In genomic region chr1:14468751-14469150, GRCh38 we compare ENCODE assay signal across 1 cellular context.
TF ChIP-seq lines count a peak whose summit lies in the region.

No MANE protein-coding gene starts in this region.

TF ChIP-seq in H1, 55 proteins besides CTCF, POLR2A, EP300 and RAD21 (continued from another document):
- TF ChIP-seq, protein P1, sequence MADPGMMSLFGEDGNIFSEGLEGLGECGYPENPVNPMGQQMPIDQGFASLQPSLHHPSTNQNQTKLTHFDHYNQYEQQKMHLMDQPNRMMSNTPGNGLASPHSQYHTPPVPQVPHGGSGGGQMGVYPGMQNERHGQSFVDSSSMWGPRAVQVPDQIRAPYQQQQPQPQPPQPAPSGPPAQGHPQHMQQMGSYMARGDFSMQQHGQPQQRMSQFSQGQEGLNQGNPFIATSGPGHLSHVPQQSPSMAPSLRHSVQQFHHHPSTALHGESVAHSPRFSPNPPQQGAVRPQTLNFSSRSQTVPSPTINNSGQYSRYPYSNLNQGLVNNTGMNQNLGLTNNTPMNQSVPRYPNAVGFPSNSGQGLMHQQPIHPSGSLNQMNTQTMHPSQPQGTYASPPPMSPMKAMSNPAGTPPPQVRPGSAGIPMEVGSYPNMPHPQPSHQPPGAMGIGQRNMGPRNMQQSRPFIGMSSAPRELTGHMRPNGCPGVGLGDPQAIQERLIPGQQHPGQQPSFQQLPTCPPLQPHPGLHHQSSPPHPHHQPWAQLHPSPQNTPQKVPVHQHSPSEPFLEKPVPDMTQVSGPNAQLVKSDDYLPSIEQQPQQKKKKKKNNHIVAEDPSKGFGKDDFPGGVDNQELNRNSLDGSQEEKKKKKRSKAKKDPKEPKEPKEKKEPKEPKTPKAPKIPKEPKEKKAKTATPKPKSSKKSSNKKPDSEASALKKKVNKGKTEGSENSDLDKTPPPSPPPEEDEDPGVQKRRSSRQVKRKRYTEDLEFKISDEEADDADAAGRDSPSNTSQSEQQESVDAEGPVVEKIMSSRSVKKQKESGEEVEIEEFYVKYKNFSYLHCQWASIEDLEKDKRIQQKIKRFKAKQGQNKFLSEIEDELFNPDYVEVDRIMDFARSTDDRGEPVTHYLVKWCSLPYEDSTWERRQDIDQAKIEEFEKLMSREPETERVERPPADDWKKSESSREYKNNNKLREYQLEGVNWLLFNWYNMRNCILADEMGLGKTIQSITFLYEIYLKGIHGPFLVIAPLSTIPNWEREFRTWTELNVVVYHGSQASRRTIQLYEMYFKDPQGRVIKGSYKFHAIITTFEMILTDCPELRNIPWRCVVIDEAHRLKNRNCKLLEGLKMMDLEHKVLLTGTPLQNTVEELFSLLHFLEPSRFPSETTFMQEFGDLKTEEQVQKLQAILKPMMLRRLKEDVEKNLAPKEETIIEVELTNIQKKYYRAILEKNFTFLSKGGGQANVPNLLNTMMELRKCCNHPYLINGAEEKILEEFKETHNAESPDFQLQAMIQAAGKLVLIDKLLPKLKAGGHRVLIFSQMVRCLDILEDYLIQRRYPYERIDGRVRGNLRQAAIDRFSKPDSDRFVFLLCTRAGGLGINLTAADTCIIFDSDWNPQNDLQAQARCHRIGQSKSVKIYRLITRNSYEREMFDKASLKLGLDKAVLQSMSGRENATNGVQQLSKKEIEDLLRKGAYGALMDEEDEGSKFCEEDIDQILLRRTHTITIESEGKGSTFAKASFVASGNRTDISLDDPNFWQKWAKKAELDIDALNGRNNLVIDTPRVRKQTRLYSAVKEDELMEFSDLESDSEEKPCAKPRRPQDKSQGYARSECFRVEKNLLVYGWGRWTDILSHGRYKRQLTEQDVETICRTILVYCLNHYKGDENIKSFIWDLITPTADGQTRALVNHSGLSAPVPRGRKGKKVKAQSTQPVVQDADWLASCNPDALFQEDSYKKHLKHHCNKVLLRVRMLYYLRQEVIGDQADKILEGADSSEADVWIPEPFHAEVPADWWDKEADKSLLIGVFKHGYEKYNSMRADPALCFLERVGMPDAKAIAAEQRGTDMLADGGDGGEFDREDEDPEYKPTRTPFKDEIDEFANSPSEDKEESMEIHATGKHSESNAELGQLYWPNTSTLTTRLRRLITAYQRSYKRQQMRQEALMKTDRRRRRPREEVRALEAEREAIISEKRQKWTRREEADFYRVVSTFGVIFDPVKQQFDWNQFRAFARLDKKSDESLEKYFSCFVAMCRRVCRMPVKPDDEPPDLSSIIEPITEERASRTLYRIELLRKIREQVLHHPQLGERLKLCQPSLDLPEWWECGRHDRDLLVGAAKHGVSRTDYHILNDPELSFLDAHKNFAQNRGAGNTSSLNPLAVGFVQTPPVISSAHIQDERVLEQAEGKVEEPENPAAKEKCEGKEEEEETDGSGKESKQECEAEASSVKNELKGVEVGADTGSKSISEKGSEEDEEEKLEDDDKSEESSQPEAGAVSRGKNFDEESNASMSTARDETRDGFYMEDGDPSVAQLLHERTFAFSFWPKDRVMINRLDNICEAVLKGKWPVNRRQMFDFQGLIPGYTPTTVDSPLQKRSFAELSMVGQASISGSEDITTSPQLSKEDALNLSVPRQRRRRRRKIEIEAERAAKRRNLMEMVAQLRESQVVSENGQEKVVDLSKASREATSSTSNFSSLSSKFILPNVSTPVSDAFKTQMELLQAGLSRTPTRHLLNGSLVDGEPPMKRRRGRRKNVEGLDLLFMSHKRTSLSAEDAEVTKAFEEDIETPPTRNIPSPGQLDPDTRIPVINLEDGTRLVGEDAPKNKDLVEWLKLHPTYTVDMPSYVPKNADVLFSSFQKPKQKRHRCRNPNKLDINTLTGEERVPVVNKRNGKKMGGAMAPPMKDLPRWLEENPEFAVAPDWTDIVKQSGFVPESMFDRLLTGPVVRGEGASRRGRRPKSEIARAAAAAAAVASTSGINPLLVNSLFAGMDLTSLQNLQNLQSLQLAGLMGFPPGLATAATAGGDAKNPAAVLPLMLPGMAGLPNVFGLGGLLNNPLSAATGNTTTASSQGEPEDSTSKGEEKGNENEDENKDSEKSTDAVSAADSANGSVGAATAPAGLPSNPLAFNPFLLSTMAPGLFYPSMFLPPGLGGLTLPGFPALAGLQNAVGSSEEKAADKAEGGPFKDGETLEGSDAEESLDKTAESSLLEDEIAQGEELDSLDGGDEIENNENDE (IDR thresholded peaks at IDR 0.05; ENCODE audit: insufficient replicate concordance, low read length): no peak
- no peak for TF ChIP-seq KDM5A (IDR thresholded peaks at IDR 0.05; ENCODE audit: low read length)
